Comparison of ENCODE assay signal across 8 cellular contexts in the genomic region with DNA sequence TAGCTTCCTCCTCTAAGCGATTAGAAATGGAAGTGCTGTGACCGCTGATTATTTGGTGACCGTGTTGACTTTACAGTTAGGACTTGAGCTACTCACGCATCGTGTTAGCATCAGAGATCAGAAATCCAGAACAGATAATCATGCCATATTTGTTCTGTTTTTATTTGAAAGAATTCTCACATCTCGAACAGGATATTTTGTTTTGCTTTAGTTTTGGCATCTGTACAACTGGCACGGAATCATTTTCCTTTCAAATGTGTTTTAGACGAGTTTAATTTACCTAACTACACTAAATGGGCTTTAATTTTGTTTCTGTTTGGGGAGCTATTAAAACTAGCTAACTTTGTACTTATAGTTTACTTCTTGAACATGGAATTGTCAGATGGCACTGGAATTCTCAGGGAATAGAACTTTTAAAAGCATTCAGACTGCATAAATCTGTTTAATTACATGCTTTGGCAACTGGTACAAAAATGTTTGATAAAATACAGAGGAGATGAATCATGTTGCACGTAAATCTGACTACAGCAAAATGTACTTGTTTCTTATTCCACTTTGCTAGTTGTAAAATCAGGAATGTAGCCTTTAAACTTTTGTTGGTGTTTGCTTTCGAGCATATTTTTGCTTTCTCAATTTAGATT. TPM values are rescaled to one million over a fixed set of nuclear protein-coding genes. Genes with fewer than 3 reads are reported as not detected.
A peak's percentile ranks its signal among the peaks of the same experiment; 100 is the strongest.
DNase-seq lines count a peak whose midpoint lies in the region; ATAC-seq and TF ChIP-seq lines count a peak whose summit lies in the region.

No MANE protein-coding gene starts in this region.

- H3K27me3 Mint-ChIP-seq in brain, result peaks cover 12% of the 10 kb centered on the region

- ATAC-seq in lower lobe of right lung (no peak), aorta (ENCODE audit: low FRiP score) (no peak), HG02798 (IDR thresholded peaks at IDR 0.05; ENCODE audit: poor library complexity, unreplicated experiment) (no peak), HG02623 (IDR thresholded peaks at IDR 0.05; ENCODE audit: unreplicated experiment) (no peak)

- peak overlapping the region; percentile 89 for H3K9ac ChIP-seq in BLaER1
- peak overlapping the region; percentile 58 for H3K9ac ChIP-seq in HUES64 (ENCODE audit: low read depth, low read length)

- intact Hi-C loops in lower lobe of right lung (cut with DNase I), result no loop called here
- intact Hi-C loops in aorta (cut with DNase I), result loop anchor here in 1 of 2 donors (5.0 kb wide), 3 partner anchors 101 to 184 kb away; no protein-coding TSS in a partner anchor

- H3K4me1 ChIP-seq in BLaER1, result peaks cover 33% of the 10 kb centered on the region
- peaks cover 12% of the 10 kb centered on the region for H3K4me1 ChIP-seq in HUES64 (ENCODE audit: insufficient read depth, low read length)
- H3K4me1 ChIP-seq in lower lobe of right lung, result peaks cover 48% of the 10 kb centered on the region
- H3K4me1 ChIP-seq in aorta (ENCODE audit: control insufficient read depth in 1 of 2, insufficient read depth in 2 of 2, low read length in 2 of 2), result peaks cover 0 to 7% of the 10 kb centered on the region in 2 donors

- no peaks in the 10 kb centered on the region for H3K9me3 Mint-ChIP-seq in brain

- peaks cover 53% of the 10 kb centered on the region for H3K4me1 Mint-ChIP-seq in brain

- H3K36me3 Mint-ChIP-seq in brain, result peaks cover 13% of the 10 kb centered on the region

- H3K4me3 ChIP-seq in BLaER1 (peak overlapping the region; percentile 85), HUES64 (ENCODE audit: low read length) (peak overlapping the region; percentile 89), lower lobe of right lung (peak overlapping the region; percentile 81), aorta (ENCODE audit: low read length in 2 of 2) (peak overlapping the region; percentile 85 to 86)

- DNase-seq in lower lobe of right lung (no peak), aorta (no peak)
- no peak for DNase-seq in stimulated activated CD4-positive, alpha-beta T cell treated with anti-CD3 and anti-CD28 coated beads, Interleukin-4, amount 100 ng/mL, for 24 hours

- H3K27me3 ChIP-seq in BLaER1 (no peaks in the 10 kb centered on the region), HUES64 (ENCODE audit: insufficient read depth, low read length) (peaks cover 33% of the 10 kb centered on the region), lower lobe of right lung (ENCODE audit: low read depth) (no peaks in the 10 kb centered on the region), aorta (ENCODE audit: control insufficient read depth in 1 of 2, insufficient read depth in 2 of 2, low read length in 1 of 2) (no peaks in the 10 kb centered on the region)

- peak overlapping the region; percentile 73 for H3K4me2 ChIP-seq in BLaER1

- H3K4me3 Mint-ChIP-seq in brain, result peak overlapping the region; percentile 92 to 99 (median 97)

- TF ChIP-seq CTCF in brain (conservative IDR thresholded peaks at IDR 0.05), result no peak
- TF ChIP-seq CTCF in lower lobe of right lung (IDR thresholded peaks at IDR 0.05), result no peak

- 12% methylated on average over 7 of the region's 10 CpGs for WGBS in HUES64
- 5 to 6% methylated on average over 10 of the region's 10 CpGs for WGBS in aorta, 2 donors

- peaks cover 35% of the 10 kb centered on the region for H4K20me1 ChIP-seq in BLaER1

- no peaks in the 10 kb centered on the region for H3K9me3 ChIP-seq in BLaER1
- H3K9me3 ChIP-seq in HUES64 (ENCODE audit: insufficient read depth, low read depth, low read length), result no peaks in the 10 kb centered on the region
- no peaks in the 10 kb centered on the region for H3K9me3 ChIP-seq in lower lobe of right lung
- H3K9me3 ChIP-seq in aorta (ENCODE audit: control insufficient read depth, low read length), result no peaks in the 10 kb centered on the region

- peak overlapping the region; percentile 92 for H3K27ac ChIP-seq in BLaER1
- no peak overlapping the region for H3K27ac ChIP-seq in HUES64 (ENCODE audit: low read depth, low read length)
- H3K27ac ChIP-seq in lower lobe of right lung, result peak overlapping the region; percentile 97
- H3K27ac ChIP-seq in aorta (ENCODE audit: low read depth in 1 of 2, low read length in 2 of 2), result peak overlapping the region in 1 of 2 donors; percentile 94

- H3K36me3 ChIP-seq in BLaER1, result peaks cover 11% of the 10 kb centered on the region; the same call in 1 of the 2 replicates
- peaks cover 4% of the 10 kb centered on the region; the same call in 1 of the 2 replicates for H3K36me3 ChIP-seq in HUES64 (ENCODE audit: insufficient read depth, low read length)
- no peaks in the 10 kb centered on the region for H3K36me3 ChIP-seq in lower lobe of right lung
- H3K36me3 ChIP-seq in aorta (ENCODE audit: control insufficient read depth in 1 of 2, insufficient read depth in 2 of 2, low read length in 1 of 2), result no peaks in the 10 kb centered on the region

- H3K27ac Mint-ChIP-seq in brain, result peak overlapping the region; percentile 87 to 99 (median 95)

RNA-seq across cellular contexts. Expression of a gene that starts 1.4 kb away (rescaled TPM):
- 15.1 TPM for polyA plus RNA-seq in HUES64 (2013, experiment 1 of 2)
- 35.0 TPM for polyA plus RNA-seq in HUES64 (2013, experiment 2 of 2)
- polyA plus RNA-seq in brain (ENCODE audit: insufficient read depth, low read depth, low replicate concordance) (14.7 TPM), aorta (10 to 100 TPM; 40.1 to 86.1 TPM)
- total RNA-seq in lower lobe of right lung (190 TPM), aorta (100 to 1,000 TPM; 119 to 145 TPM)
